Comparison of ENCODE assay signal across 16 cellular contexts in genomic region chr5:64161420-64161819, GRCh38. TPM values are rescaled to one million over a fixed set of nuclear protein-coding genes. Genes with fewer than 3 reads are reported as not detected.
A peak's percentile ranks its signal among the peaks of the same experiment; 100 is the strongest.
DNase-seq lines count a peak whose midpoint lies in the region; ATAC-seq and TF ChIP-seq lines count a peak whose summit lies in the region.
"Had no signal": no experiment of that assay in that cellular context is flagged by ENCODE, and none has a peak within 500 bp of the region (broad histone marks: within the 10 kb centered on the region; RNA-seq: fewer than 3 reads in every experiment).

No MANE protein-coding gene starts in this region.

- 79 to 86% methylated on average over 3 of the region's 3 CpGs for WGBS in heart right ventricle, 2 donors
- 81 to 86% (median 84%) methylated on average over 3 of the region's 3 CpGs for WGBS in adrenal gland, 4 donors

- DNase-seq in memory B cell (ENCODE audit: low spot score in 2 of 2) (no peak), heart right ventricle (no peak), adrenal gland (no peak)
- DNase-seq: activated naive CD4-positive, alpha-beta T cell treated with Interleukin-2 at 50 U/mL for 16 hours; dermis blood vessel endothelial cell; DMS 273 treated with DMSO at 0.1 percent for 48 hours; hypothalamus; NCI-H2081 treated with DMSO at 0.1 percent for 48 hours had no signal

- TF ChIP-seq POLR2A in adrenal gland (IDR thresholded peaks at IDR 0.05): no peak

- H3K27me3 ChIP-seq in heart right ventricle: peaks cover 0 to 31% (median 0%) of the 10 kb centered on the region in 7 donors
- no peaks in the 10 kb centered on the region for H3K27me3 ChIP-seq in adrenal gland

- H3K4me1 Mint-ChIP-seq in memory B cell: peaks cover 6% of the 10 kb centered on the region

- H3K27ac ChIP-seq in heart right ventricle (no peak overlapping the region), adrenal gland (no peak overlapping the region)

- no peak overlapping the region for H3K27ac Mint-ChIP-seq in memory B cell
- H3K27ac Mint-ChIP-seq: WTC11 had no signal

- H3K27me3 Mint-ChIP-seq in memory B cell: peaks cover 11% of the 10 kb centered on the region

- H3K4me3 Mint-ChIP-seq in memory B cell: no peak overlapping the region
- H3K4me3 Mint-ChIP-seq: WTC11 had no signal

- no peaks in the 10 kb centered on the region for H3K9me3 ChIP-seq in heart right ventricle
- H3K9me3 ChIP-seq in adrenal gland (replicated peaks in 1 of 3): no peaks in the 10 kb centered on the region

- peaks cover 3% of the 10 kb centered on the region for H3K9me3 Mint-ChIP-seq in memory B cell
- H3K9me3 Mint-ChIP-seq: WTC11 had no signal

- H3K36me3 ChIP-seq in heart right ventricle: no peaks in the 10 kb centered on the region
- no peaks in the 10 kb centered on the region for H3K36me3 ChIP-seq in adrenal gland (replicated peaks in 1 of 2)

- intact Hi-C loops in heart right ventricle (cut with DNase I) (loop anchor here in 2 of 10 donors (5.0 kb wide), 2 partner anchors 46 to 1401 kb away; partner anchors contain the start of genes CENPK (in 1 of the 2) and PPWD1 (in 1 of the 2)), adrenal gland (cut with DNase I) (no loop called here)

- TF ChIP-seq CTCF in heart right ventricle (IDR thresholded peaks at IDR 0.05) (no peak), adrenal gland (IDR thresholded peaks at IDR 0.05) (no peak)

- H3K4me3 ChIP-seq in heart right ventricle (no peak overlapping the region), adrenal gland (no peak overlapping the region)

- no peaks in the 10 kb centered on the region for H3K36me3 Mint-ChIP-seq in memory B cell
- H3K36me3 Mint-ChIP-seq: WTC11 had no signal

- ATAC-seq in GM18867 (IDR thresholded peaks at IDR 0.05; ENCODE audit: unreplicated experiment): peak; percentile 83
- ATAC-seq in HG02642 (IDR thresholded peaks at IDR 0.05; ENCODE audit: poor library complexity, unreplicated experiment): peak; percentile 44
- ATAC-seq in HG03571 (IDR thresholded peaks at IDR 0.05; ENCODE audit: unreplicated experiment): peak; percentile 56
- peak; percentile 54 for ATAC-seq in memory B cell (ENCODE audit: low read depth)
- no peak for ATAC-seq in HG03520 (IDR thresholded peaks at IDR 0.05; ENCODE audit: unreplicated experiment)
- ATAC-seq in heart right ventricle: no peak
- no peak for ATAC-seq in HG02870 (IDR thresholded peaks at IDR 0.05; ENCODE audit: unreplicated experiment)
- ATAC-seq: left lobe of liver, WTC11 had no signal

- H3K4me1 ChIP-seq in heart right ventricle (peaks cover 0 to 19% (median 8%) of the 10 kb centered on the region in 9 donors), adrenal gland (replicated peaks in 1 of 2) (peaks cover 0 to 4% of the 10 kb centered on the region in 2 donors)

RNA-seq across cellular contexts. Expression of gene RNF180, which starts 4.2 kb away (rescaled TPM):
- total RNA-seq in heart right ventricle: 10 to 100 TPM; 12.0 to 20.6 (median 14.1) TPM
- polyA plus RNA-seq in heart right ventricle: 1 to 10 TPM; 1.0 to 3.1 TPM
- 10 to 100 TPM in 5 of 8 donors, 1 to 10 TPM in 3; 8.7 to 21.7 (median 12.3) TPM for total RNA-seq in adrenal gland
- 1 to 10 TPM; 1.5 to 6.8 (median 3.2) TPM for polyA plus RNA-seq in adrenal gland
- total RNA-seq: M059J had no signal

Comparison
In these comparisons a context has a peak if more than half of its experiments do, and no peak if none do; other contexts are left out.
1. ATAC-seq: peak in GM18867 (single experiment), HG02642 (single experiment), HG03571 (single experiment) and memory B cell (single experiment); none in HG03520 (single experiment), heart right ventricle (0 of 8) and HG02870 (single experiment).